In the genomic region with DNA sequence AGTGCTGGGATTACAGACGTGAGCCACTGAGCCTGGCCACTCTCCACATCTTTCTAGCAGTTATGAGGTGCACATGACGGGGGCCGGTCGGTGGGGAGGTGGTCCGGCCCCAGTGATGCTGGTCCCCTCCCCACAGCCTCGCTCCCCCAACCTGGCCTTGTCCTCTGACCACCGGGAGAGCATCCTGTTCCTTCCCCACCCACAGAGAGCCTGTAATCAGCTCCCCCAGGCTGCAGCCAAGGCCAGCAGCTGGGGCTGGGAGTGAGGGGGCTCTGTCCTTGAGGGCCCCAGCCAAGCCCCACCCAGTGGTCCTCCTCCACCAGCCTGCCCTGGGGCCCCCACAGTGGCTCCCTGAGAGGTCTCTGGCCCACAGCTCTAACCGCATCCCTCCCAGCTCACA, we compare ENCODE assay signal across 1 cellular context.
A peak's percentile ranks its signal among the peaks of the same experiment; 100 is the strongest.
TF ChIP-seq lines count a peak whose summit lies in the region.

No MANE protein-coding gene starts in this region.

TF ChIP-seq in HepG2, 621 proteins besides CTCF, POLR2A, EP300 and RAD21:
- TF ChIP-seq AGO2 (optimal IDR thresholded peaks at IDR 0.05; ENCODE audit: low read depth, low read length), result peak; percentile 83
- TF ChIP-seq, protein P1, sequence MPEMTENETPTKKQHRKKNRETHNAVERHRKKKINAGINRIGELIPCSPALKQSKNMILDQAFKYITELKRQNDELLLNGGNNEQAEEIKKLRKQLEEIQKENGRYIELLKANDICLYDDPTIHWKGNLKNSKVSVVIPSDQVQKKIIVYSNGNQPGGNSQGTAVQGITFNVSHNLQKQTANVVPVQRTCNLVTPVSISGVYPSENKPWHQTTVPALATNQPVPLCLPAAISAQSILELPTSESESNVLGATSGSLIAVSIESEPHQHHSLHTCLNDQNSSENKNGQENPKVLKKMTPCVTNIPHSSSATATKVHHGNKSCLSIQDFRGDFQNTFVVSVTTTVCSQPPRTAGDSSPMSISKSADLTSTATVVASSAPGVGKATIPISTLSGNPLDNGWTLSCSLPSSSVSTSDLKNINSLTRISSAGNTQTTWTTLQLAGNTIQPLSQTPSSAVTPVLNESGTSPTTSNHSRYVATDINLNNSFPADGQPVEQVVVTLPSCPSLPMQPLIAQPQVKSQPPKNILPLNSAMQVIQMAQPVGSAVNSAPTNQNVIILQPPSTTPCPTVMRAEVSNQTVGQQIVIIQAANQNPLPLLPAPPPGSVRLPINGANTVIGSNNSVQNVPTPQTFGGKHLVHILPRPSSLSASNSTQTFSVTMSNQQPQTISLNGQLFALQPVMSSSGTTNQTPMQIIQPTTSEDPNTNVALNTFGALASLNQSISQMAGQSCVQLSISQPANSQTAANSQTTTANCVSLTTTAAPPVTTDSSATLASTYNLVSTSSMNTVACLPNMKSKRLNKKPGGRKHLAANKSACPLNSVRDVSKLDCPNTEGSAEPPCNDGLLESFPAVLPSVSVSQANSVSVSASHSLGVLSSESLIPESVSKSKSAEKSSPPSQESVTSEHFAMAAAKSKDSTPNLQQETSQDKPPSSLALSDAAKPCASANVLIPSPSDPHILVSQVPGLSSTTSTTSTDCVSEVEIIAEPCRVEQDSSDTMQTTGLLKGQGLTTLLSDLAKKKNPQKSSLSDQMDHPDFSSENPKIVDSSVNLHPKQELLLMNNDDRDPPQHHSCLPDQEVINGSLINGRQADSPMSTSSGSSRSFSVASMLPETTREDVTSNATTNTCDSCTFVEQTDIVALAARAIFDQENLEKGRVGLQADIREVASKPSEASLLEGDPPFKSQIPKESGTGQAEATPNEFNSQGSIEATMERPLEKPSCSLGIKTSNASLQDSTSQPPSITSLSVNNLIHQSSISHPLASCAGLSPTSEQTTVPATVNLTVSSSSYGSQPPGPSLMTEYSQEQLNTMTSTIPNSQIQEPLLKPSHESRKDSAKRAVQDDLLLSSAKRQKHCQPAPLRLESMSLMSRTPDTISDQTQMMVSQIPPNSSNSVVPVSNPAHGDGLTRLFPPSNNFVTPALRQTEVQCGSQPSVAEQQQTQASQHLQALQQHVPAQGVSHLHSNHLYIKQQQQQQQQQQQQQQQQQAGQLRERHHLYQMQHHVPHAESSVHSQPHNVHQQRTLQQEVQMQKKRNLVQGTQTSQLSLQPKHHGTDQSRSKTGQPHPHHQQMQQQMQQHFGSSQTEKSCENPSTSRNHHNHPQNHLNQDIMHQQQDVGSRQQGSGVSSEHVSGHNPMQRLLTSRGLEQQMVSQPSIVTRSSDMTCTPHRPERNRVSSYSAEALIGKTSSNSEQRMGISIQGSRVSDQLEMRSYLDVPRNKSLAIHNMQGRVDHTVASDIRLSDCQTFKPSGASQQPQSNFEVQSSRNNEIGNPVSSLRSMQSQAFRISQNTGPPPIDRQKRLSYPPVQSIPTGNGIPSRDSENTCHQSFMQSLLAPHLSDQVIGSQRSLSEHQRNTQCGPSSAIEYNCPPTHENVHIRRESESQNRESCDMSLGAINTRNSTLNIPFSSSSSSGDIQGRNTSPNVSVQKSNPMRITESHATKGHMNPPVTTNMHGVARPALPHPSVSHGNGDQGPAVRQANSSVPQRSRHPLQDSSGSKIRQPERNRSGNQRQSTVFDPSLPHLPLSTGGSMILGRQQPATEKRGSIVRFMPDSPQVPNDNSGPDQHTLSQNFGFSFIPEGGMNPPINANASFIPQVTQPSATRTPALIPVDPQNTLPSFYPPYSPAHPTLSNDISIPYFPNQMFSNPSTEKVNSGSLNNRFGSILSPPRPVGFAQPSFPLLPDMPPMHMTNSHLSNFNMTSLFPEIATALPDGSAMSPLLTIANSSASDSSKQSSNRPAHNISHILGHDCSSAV (CRISPR knock-in tag; IDR thresholded peaks at IDR 0.05; ENCODE audit: borderline replicate concordance), result no peak
